ENCODE assay signal across 19 cellular contexts in the genomic region with DNA sequence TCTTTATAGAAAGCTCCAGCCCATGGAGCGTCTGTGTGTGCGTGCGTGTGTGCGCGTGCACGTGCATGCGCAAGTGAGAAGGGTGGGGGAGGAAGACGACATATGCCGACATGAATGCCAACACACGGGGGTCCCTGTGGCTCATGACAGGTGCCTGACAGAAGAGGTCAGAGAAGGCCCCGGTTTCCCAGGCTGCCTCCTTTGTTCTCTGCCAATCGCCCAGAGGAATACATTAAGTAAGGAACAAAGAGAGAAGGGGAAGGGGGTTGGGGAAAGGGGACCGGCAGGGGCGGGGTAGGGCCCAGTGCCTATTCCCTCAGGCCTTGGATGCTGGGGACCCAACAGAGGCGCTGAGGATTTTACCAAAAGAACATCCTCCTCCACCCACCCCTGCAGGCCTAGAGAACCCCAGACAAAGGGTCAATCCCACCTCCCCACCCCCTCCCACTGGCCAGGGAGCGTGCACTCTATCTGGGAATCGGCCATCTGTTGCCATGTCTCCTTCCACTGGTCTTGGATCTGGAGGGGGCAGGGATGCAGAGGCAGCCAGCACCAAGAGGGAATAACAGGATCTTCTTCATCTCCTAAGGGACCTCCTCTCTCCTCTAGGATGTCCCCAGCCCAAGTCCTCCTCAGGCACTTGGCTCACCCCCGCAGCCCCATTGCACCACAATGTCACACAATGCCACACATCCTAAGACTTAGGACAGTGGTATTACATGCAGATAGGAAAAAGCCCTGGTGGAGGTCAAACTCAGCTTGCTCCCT. TPM values are rescaled to one million over a fixed set of nuclear protein-coding genes. Genes with fewer than 3 reads are reported as not detected.
DNase-seq lines count a peak whose midpoint lies in the region; ATAC-seq and TF ChIP-seq lines count a peak whose summit lies in the region.
"Had no signal": no experiment of that assay in that cellular context is flagged by ENCODE, and none has a peak within 500 bp of the region (broad histone marks: within the 10 kb centered on the region; RNA-seq: fewer than 3 reads in every experiment).

No MANE protein-coding gene starts in this region.

- WGBS in spleen, 5 donors: 86 to 88% (median 87%) methylated on average over 18 of the region's 18 CpGs

- H3K9me3 ChIP-seq in NT2/D1 (ENCODE audit: insufficient read depth, low read length) (no peaks in the 10 kb centered on the region), spleen (no peaks in the 10 kb centered on the region)
- H3K9me3 ChIP-seq: right lobe of liver had no signal

- peak overlapping the region; percentile 36 for H3K27ac Mint-ChIP-seq in T-helper 1 cell treated with Interleukin-12 subunit alpha and Interleukin-12 subunit beta and Interleukin-4 antibody, amounts not matched to agents 30 μg/mL and 1 μg/mL, for 36 hours
- no peak overlapping the region for H3K27ac Mint-ChIP-seq in activated naive CD8-positive, alpha-beta T cell treated with anti-CD3 and anti-CD28 coated beads, Interleukin-2, amount 50 U/mL, for 24 hours

- DNase-seq in T-helper 1 cell (no peak), NT2/D1 (ENCODE audit: low read depth, low spot score) (peak; percentile 92), iPS DF 19.7 (ENCODE audit: low read depth, low spot score) (peak; percentile 48), spleen (peak; percentile 64), sciatic nerve (ENCODE audit: low spot score) (no peak), Kasumi-1 (lab: John Stamatoyannopoulos, UW) (no peak)
- no peak for DNase-seq in activated naive CD8-positive, alpha-beta T cell treated with anti-CD3 and anti-CD28 coated beads, Interleukin-2, amount 50 U/mL, for 24 hours
- DNase-seq: 8988T; activated CD4-positive, alpha-beta T cell treated with anti-CD3 and anti-CD28 coated beads, Interleukin-2, amount 10 ng/mL, durations not matched to agents 7 days and 5 days; activated effector memory CD4-positive, alpha-beta T cell treated with anti-CD3 and anti-CD28 coated beads, Interleukin-2, amount 50 U/mL, for 16 hours; foreskin keratinocyte; kidney glomerular epithelial cell; NCI-H1417; NCI-H446 treated with DMSO at 0.1 percent for 48 hours; right lobe of liver; stimulated activated CD4-positive, alpha-beta T cell treated with anti-CD3 and anti-CD28 coated beads, Interleukin-4, amount 100 ng/mL, for 24 hours; T-helper 2 cell had no signal

- no peaks in the 10 kb centered on the region for H3K9me3 Mint-ChIP-seq in T-helper 1 cell treated with Interleukin-12 subunit alpha and Interleukin-12 subunit beta and Interleukin-4 antibody, amounts not matched to agents 30 μg/mL and 1 μg/mL, for 36 hours
- H3K9me3 Mint-ChIP-seq in activated naive CD8-positive, alpha-beta T cell treated with anti-CD3 and anti-CD28 coated beads, Interleukin-2, amount 50 U/mL, for 24 hours: no peaks in the 10 kb centered on the region
- H3K9me3 Mint-ChIP-seq: activated CD4-positive, alpha-beta T cell treated with anti-CD3 and anti-CD28 coated beads, Interleukin-2, amount 10 ng/mL, durations not matched to agents 7 days and 5 days had no signal

- intact Hi-C loops in spleen (cut with DNase I; ENCODE audit: low total_unique reads): no loop called here
- intact Hi-C loops in sciatic nerve (cut with DNase I): no loop called here

- no peak overlapping the region for H3K4me3 ChIP-seq in NT2/D1 (ENCODE audit: insufficient read length, low read depth)
- H3K4me3 ChIP-seq in spleen: no peak overlapping the region
- H3K4me3 ChIP-seq: right lobe of liver had no signal

- TF ChIP-seq CTCF in spleen (IDR thresholded peaks at IDR 0.05 in 8 of 11, conservative IDR thresholded peaks at IDR 0.05 in 3 of 11): no peak

- peaks cover 32% of the 10 kb centered on the region for H3K36me3 Mint-ChIP-seq in T-helper 1 cell treated with Interleukin-12 subunit alpha and Interleukin-12 subunit beta and Interleukin-4 antibody, amounts not matched to agents 30 μg/mL and 1 μg/mL, for 36 hours (ENCODE audit: low read depth)
- peaks cover 22% of the 10 kb centered on the region for H3K36me3 Mint-ChIP-seq in activated naive CD8-positive, alpha-beta T cell treated with anti-CD3 and anti-CD28 coated beads, Interleukin-2, amount 50 U/mL, for 24 hours (ENCODE audit: low read depth)

- H3K27me3 ChIP-seq in NT2/D1 (ENCODE audit: insufficient read depth, insufficient read length) (no peaks in the 10 kb centered on the region), spleen (replicated peaks in 1 of 7) (no peaks in the 10 kb centered on the region)
- H3K27me3 ChIP-seq: foreskin keratinocyte, right lobe of liver had no signal

- H3K27ac ChIP-seq in spleen: peak overlapping the region in 1 of 8 donors; percentile 27
- H3K27ac ChIP-seq: foreskin keratinocyte, KMS-11, right lobe of liver had no signal

- ATAC-seq in activated naive CD8-positive, alpha-beta T cell treated with anti-CD3 and anti-CD28 coated beads, Interleukin-2, amount 50 U/mL, for 24 hours: no peak
- ATAC-seq in sciatic nerve: no peak
- ATAC-seq: foreskin keratinocyte, right lobe of liver had no signal

- peaks cover 31% of the 10 kb centered on the region for H3K36me3 ChIP-seq in NT2/D1 (ENCODE audit: insufficient read depth, insufficient read length, low read length)
- H3K36me3 ChIP-seq in spleen: peaks cover 0 to 91% (median 42%) of the 10 kb centered on the region in 6 donors

- H3K9ac ChIP-seq in NT2/D1 (ENCODE audit: insufficient read length, low read depth): peak overlapping the region; percentile 12
- H3K9ac ChIP-seq: KMS-11 had no signal

- no peak for TF ChIP-seq POLR2A in spleen (IDR thresholded peaks at IDR 0.05)

- no peaks in the 10 kb centered on the region for H3K27me3 Mint-ChIP-seq in T-helper 1 cell treated with Interleukin-12 subunit alpha and Interleukin-12 subunit beta and Interleukin-4 antibody, amounts not matched to agents 30 μg/mL and 1 μg/mL, for 36 hours (ENCODE audit: low read depth)
- no peaks in the 10 kb centered on the region for H3K27me3 Mint-ChIP-seq in activated naive CD8-positive, alpha-beta T cell treated with anti-CD3 and anti-CD28 coated beads, Interleukin-2, amount 50 U/mL, for 24 hours
- H3K27me3 Mint-ChIP-seq: activated CD4-positive, alpha-beta T cell treated with anti-CD3 and anti-CD28 coated beads, Interleukin-2, amount 10 ng/mL, durations not matched to agents 7 days and 5 days had no signal

- peaks cover 27% of the 10 kb centered on the region for H3K4me1 ChIP-seq in NT2/D1 (ENCODE audit: insufficient read depth, insufficient read length)
- peaks cover 9 to 98% (median 50%) of the 10 kb centered on the region in 6 donors for H3K4me1 ChIP-seq in spleen
- H3K4me1 ChIP-seq: foreskin keratinocyte had no signal

- no peak overlapping the region for H3K4me3 Mint-ChIP-seq in T-helper 1 cell treated with Interleukin-12 subunit alpha and Interleukin-12 subunit beta and Interleukin-4 antibody, amounts not matched to agents 30 μg/mL and 1 μg/mL, for 36 hours
- no peak overlapping the region for H3K4me3 Mint-ChIP-seq in activated naive CD8-positive, alpha-beta T cell treated with anti-CD3 and anti-CD28 coated beads, Interleukin-2, amount 50 U/mL, for 24 hours
- H3K4me3 Mint-ChIP-seq: activated CD4-positive, alpha-beta T cell treated with anti-CD3 and anti-CD28 coated beads, Interleukin-2, amount 10 ng/mL, durations not matched to agents 7 days and 5 days had no signal

- peaks cover 26% of the 10 kb centered on the region for H3K4me1 Mint-ChIP-seq in T-helper 1 cell treated with Interleukin-12 subunit alpha and Interleukin-12 subunit beta and Interleukin-4 antibody, amounts not matched to agents 30 μg/mL and 1 μg/mL, for 36 hours (ENCODE audit: low read depth)
- H3K4me1 Mint-ChIP-seq in activated naive CD8-positive, alpha-beta T cell treated with anti-CD3 and anti-CD28 coated beads, Interleukin-2, amount 50 U/mL, for 24 hours: peaks cover 30% of the 10 kb centered on the region

RNA-seq across cellular contexts. Expression of a gene that starts 39.4 kb away (rescaled TPM):
- total RNA-seq in spleen (10 to 100 TPM; 45.8 to 72.2 (median 66.5) TPM), sciatic nerve (52.2 TPM)
- polyA plus RNA-seq in spleen: 10 to 100 TPM in 2 of 3 donors, 1 to 10 TPM in 1; 9.5 to 22.4 (median 10.8) TPM

RNA-seq across cellular contexts. Expression of a gene that starts 43.6 kb away (rescaled TPM):
- total RNA-seq in spleen (10 to 100 TPM; 46.3 to 73.1 (median 63.8) TPM), sciatic nerve (38.7 TPM)
- polyA plus RNA-seq in spleen: 10 to 100 TPM; 10.8 to 17.2 (median 12.5) TPM

Comparison
In these comparisons a context has a peak if more than half of its experiments do, and no peak if none do; other contexts are left out.
1. DNase-seq: peak in NT2/D1 (single experiment), iPS DF 19.7 (single experiment) and spleen (single experiment); none in T-helper 1 cell (0 of 5), activated naive CD8-positive, alpha-beta T cell treated with anti-CD3 and anti-CD28 coated beads, Interleukin-2, amount 50 U/mL, for 24 hours (single experiment), sciatic nerve (single experiment) and Kasumi-1 (0 of 2).